8 cellular contexts compared by ENCODE assay signal in the genomic region with DNA sequence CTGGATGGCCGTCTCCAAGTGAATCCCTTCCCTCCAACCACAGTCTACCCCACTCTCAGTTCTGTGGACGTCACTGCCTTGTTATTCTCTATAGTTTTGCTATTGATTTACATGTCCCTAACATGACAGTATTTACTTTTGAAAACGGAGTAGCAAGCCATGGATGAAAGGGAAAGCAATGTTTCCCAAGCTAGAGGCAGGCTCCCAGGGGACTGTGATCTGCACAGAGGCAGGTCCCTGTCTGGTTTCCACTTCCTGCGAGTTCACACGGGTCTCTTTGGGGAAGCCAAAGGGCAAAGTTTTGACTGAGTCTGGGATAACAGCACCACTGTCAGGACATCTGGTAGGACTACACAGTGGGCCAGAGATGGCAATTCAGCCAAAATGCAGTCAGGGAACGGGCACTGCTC. TPM values are rescaled to one million over a fixed set of nuclear protein-coding genes. Genes with fewer than 3 reads are reported as not detected.
A peak's percentile ranks its signal among the peaks of the same experiment; 100 is the strongest.
DNase-seq lines count a peak whose midpoint lies in the region; ATAC-seq and TF ChIP-seq lines count a peak whose summit lies in the region.

No MANE protein-coding gene starts in this region.

- intact Hi-C loops in left ventricle myocardium superior (cut with micrococcal nuclease), result no loop called here

- H3K9me3 Mint-ChIP-seq in activated CD4-positive, alpha-beta memory T cell treated with anti-CD3 and anti-CD28 coated beads, Interleukin-2, amount 10 ng/mL, durations not matched to agents 7 days and 5 days, result peaks cover 1% of the 10 kb centered on the region

- H3K36me3 Mint-ChIP-seq in activated CD4-positive, alpha-beta memory T cell treated with anti-CD3 and anti-CD28 coated beads, Interleukin-2, amount 10 ng/mL, durations not matched to agents 7 days and 5 days (ENCODE audit: low read depth), result no peaks in the 10 kb centered on the region

- H3K4me3 Mint-ChIP-seq in activated CD4-positive, alpha-beta memory T cell treated with anti-CD3 and anti-CD28 coated beads, Interleukin-2, amount 10 ng/mL, durations not matched to agents 7 days and 5 days, result no peak overlapping the region

- POLR2A ChIA-PET in activated CD4-positive, alpha-beta memory T cell treated with anti-CD3 and anti-CD28 coated beads, Interleukin-2, amount 10 ng/mL, durations not matched to agents 7 days and 5 days (lab: Charles Lee), result no interaction called here

- H3K4me1 Mint-ChIP-seq in activated CD4-positive, alpha-beta memory T cell treated with anti-CD3 and anti-CD28 coated beads, Interleukin-2, amount 10 ng/mL, durations not matched to agents 7 days and 5 days, result no peaks in the 10 kb centered on the region

- DNase-seq in GM10266 (ENCODE audit: extremely low spot score) (peak; percentile 61), left ventricle myocardium superior (peak; percentile 43), NCI-H2196 (lab: John Stamatoyannopoulos, UW; ENCODE audit: unreplicated experiment) (no peak), RPMI8226 (no peak), GDM1 (lab: John Stamatoyannopoulos, UW) (no peak)
- no peak for DNase-seq in activated CD4-positive, alpha-beta memory T cell treated with anti-CD3 and anti-CD28 coated beads, Interleukin-2, amount 10 ng/mL, durations not matched to agents 7 days and 5 days

- H3K27me3 Mint-ChIP-seq in activated CD4-positive, alpha-beta memory T cell treated with anti-CD3 and anti-CD28 coated beads, Interleukin-2, amount 10 ng/mL, durations not matched to agents 7 days and 5 days, result peaks cover 5% of the 10 kb centered on the region

- ATAC-seq in GM21423 (IDR thresholded peaks at IDR 0.05; ENCODE audit: unreplicated experiment), result peak; percentile 92
- peak; percentile 82 for ATAC-seq in HG03571 (IDR thresholded peaks at IDR 0.05; ENCODE audit: unreplicated experiment)
- ATAC-seq in left ventricle myocardium superior, result peak; percentile 85

- CTCF ChIA-PET in activated CD4-positive, alpha-beta memory T cell treated with anti-CD3 and anti-CD28 coated beads, Interleukin-2, amount 10 ng/mL, durations not matched to agents 7 days and 5 days (lab: Charles Lee), result no interaction called here

- TF ChIP-seq CTCF in GM10266 (IDR thresholded peaks at IDR 0.05; ENCODE audit: control insufficient read depth, insufficient read depth, low read depth, missing control alignments), result peak; percentile 54

- no peak overlapping the region for H3K27ac Mint-ChIP-seq in activated CD4-positive, alpha-beta memory T cell treated with anti-CD3 and anti-CD28 coated beads, Interleukin-2, amount 10 ng/mL, durations not matched to agents 7 days and 5 days

RNA-seq across cellular contexts. Expression of a gene that starts 12.7 kb away (rescaled TPM):
- 0.42 TPM for total RNA-seq in left ventricle myocardium superior
- not detected for total RNA-seq in activated CD4-positive, alpha-beta memory T cell treated with anti-CD3 and anti-CD28 coated beads, Interleukin-2, amount 10 ng/mL, durations not matched to agents 7 days and 5 days

RNA-seq across cellular contexts. Expression of a gene that starts 35.6 kb away (rescaled TPM):
- 74.1 TPM for total RNA-seq in left ventricle myocardium superior
- total RNA-seq in activated CD4-positive, alpha-beta memory T cell treated with anti-CD3 and anti-CD28 coated beads, Interleukin-2, amount 10 ng/mL, durations not matched to agents 7 days and 5 days, result 10 to 100 TPM; 23.0 to 24.0 TPM

Comparison
In these comparisons a context has a peak if more than half of its experiments do, and no peak if none do; other contexts are left out.
1. DNase-seq: peak in GM10266 (single experiment) and left ventricle myocardium superior (single experiment); none in activated CD4-positive, alpha-beta memory T cell treated with anti-CD3 and anti-CD28 coated beads, Interleukin-2, amount 10 ng/mL, durations not matched to agents 7 days and 5 days (single experiment), NCI-H2196 (single experiment), RPMI8226 (single experiment) and GDM1 (single experiment).
2. Peak in every context shown above with its lines, with median percentiles within 50 percentile points of each other: ATAC-seq.